In genomic region chr10:70462349-70462984, GRCh38 we compare ENCODE assay signal across 10 cellular contexts. TPM values are rescaled to one million over a fixed set of nuclear protein-coding genes. Genes with fewer than 3 reads are reported as not detected.
A peak's percentile ranks its signal among the peaks of the same experiment; 100 is the strongest.
DNase-seq lines count a peak whose midpoint lies in the region; ATAC-seq and TF ChIP-seq lines count a peak whose summit lies in the region.
"Had no signal": no experiment of that assay in that cellular context is flagged by ENCODE, and none has a peak within 500 bp of the region (broad histone marks: within the 10 kb centered on the region; RNA-seq: fewer than 3 reads in every experiment).

No MANE protein-coding gene starts in this region.

- intact Hi-C loops in right cardiac atrium (cut with DNase I): loop anchor here in 3 of 4 donors (5.0 to 10.0 kb wide), 3 partner anchors 80 to 295 kb away; no protein-coding TSS in a partner anchor

- WGBS in right cardiac atrium: 11% methylated on average over 4 of the region's 4 CpGs
- 18 to 41% methylated on average over 1 to 3 of the region's 4 CpGs for WGBS in tibial nerve, 2 donors

- peak overlapping the region; percentile 25 for H3K27ac ChIP-seq in VCaP
- H3K27ac ChIP-seq in right cardiac atrium (ENCODE audit: low read length): no peak overlapping the region
- peak overlapping the region in 2 of 4 donors; percentile 19 to 42 for H3K27ac ChIP-seq in tibial nerve

- H3K27ac Mint-ChIP-seq in stimulated activated naive CD8-positive, alpha-beta T cell treated with anti-CD3 and anti-CD28 coated beads, Interleukin-15, amount 100 ng/mL, for 72 hours: no peak overlapping the region
- H3K27ac Mint-ChIP-seq: dendritic cell treated with granulocyte-macrophage colony-stimulating factor and Interleukin-4, amounts not matched to agents 40 ng/mL and 50 ng/mL, for 4 days had no signal

- H3K4me1 ChIP-seq in right cardiac atrium (ENCODE audit: control insufficient read depth, insufficient read depth, low read length) (peaks cover 7% of the 10 kb centered on the region), tibial nerve (peaks cover 0 to 49% (median 20%) of the 10 kb centered on the region in 4 donors)

- H3K9me3 ChIP-seq in right cardiac atrium (ENCODE audit: control insufficient read depth, low read length) (no peaks in the 10 kb centered on the region), tibial nerve (no peaks in the 10 kb centered on the region)

- H3K4me3 ChIP-seq in right cardiac atrium (ENCODE audit: low read length): no peak overlapping the region
- H3K4me3 ChIP-seq in tibial nerve: no peak overlapping the region

- H3K36me3 ChIP-seq in tibial nerve: no peaks in the 10 kb centered on the region

- H3K27me3 ChIP-seq in right cardiac atrium (ENCODE audit: control insufficient read depth, insufficient read depth) (no peaks in the 10 kb centered on the region), tibial nerve (no peaks in the 10 kb centered on the region)

- no peak for TF ChIP-seq POLR2A in tibial nerve (IDR thresholded peaks at IDR 0.05)

- H3K27me3 Mint-ChIP-seq in stimulated activated naive CD8-positive, alpha-beta T cell treated with anti-CD3 and anti-CD28 coated beads, Interleukin-15, amount 100 ng/mL, for 72 hours: peaks cover 55% of the 10 kb centered on the region

- peak; percentile 83 for DNase-seq in M059J (ENCODE audit: low read depth)
- peak; percentile 88 to 95 (median 91) for DNase-seq in right cardiac atrium
- peak; percentile 38 to 43 for DNase-seq in tibial nerve (ENCODE audit: low spot score in 2 of 2)
- DNase-seq in stimulated activated naive CD8-positive, alpha-beta T cell treated with anti-CD3 and anti-CD28 coated beads, Interleukin-15, amount 100 ng/mL, for 72 hours: no peak
- no peak for DNase-seq in NCI-H510A treated with DMSO at 0.1 percent for 48 hours (lab: John Stamatoyannopoulos, UW)
- DNase-seq in Kasumi-1 (lab: John Stamatoyannopoulos, UW): no peak
- DNase-seq: NCI-H2227 treated with DMSO at 0.1 percent for 48 hours had no signal

- H3K4me1 Mint-ChIP-seq in stimulated activated naive CD8-positive, alpha-beta T cell treated with anti-CD3 and anti-CD28 coated beads, Interleukin-15, amount 100 ng/mL, for 72 hours: peaks cover 19% of the 10 kb centered on the region

- H3K9me3 Mint-ChIP-seq in stimulated activated naive CD8-positive, alpha-beta T cell treated with anti-CD3 and anti-CD28 coated beads, Interleukin-15, amount 100 ng/mL, for 72 hours: no peaks in the 10 kb centered on the region
- H3K9me3 Mint-ChIP-seq: dendritic cell treated with granulocyte-macrophage colony-stimulating factor and Interleukin-4, amounts not matched to agents 40 ng/mL and 50 ng/mL, for 4 days had no signal

- no peak overlapping the region for H3K4me3 Mint-ChIP-seq in stimulated activated naive CD8-positive, alpha-beta T cell treated with anti-CD3 and anti-CD28 coated beads, Interleukin-15, amount 100 ng/mL, for 72 hours
- H3K4me3 Mint-ChIP-seq: dendritic cell treated with granulocyte-macrophage colony-stimulating factor and Interleukin-4, amounts not matched to agents 40 ng/mL and 50 ng/mL, for 4 days had no signal

- TF ChIP-seq CTCF in VCaP (conservative IDR thresholded peaks at IDR 0.05) (no peak), tibial nerve (IDR thresholded peaks at IDR 0.05) (no peak)

- peak; percentile 66 to 79 for ATAC-seq in right cardiac atrium
- ATAC-seq in stimulated activated naive CD8-positive, alpha-beta T cell treated with anti-CD3 and anti-CD28 coated beads, Interleukin-15, amount 100 ng/mL, for 72 hours: no peak

- TF ChIP-seq EP300 in tibial nerve (IDR thresholded peaks at IDR 0.05): peak in 1 of 2 donors; percentile 28

RNA-seq across cellular contexts. Expression of gene PALD1, which starts 16.1 kb away (rescaled TPM):
- 0.20 TPM in 1 of 2 replicates, not detected in the other for total RNA-seq in M059J (2014; rRNA removed; shearing (Covaris generic))
- total RNA-seq in right cardiac atrium: 1 to 10 TPM; 4.3 to 7.7 (median 5.7) TPM
- polyA plus RNA-seq in right cardiac atrium: 2.8 TPM
- 10 to 100 TPM in 2 of 4 donors, 1 to 10 TPM in 2; 5.4 to 10.9 (median 9.2) TPM for total RNA-seq in tibial nerve

RNA-seq across cellular contexts. Expression of gene NODAL, which starts 21.0 kb away (rescaled TPM):
- not detected in 2 replicates for total RNA-seq in M059J (2014; rRNA removed; shearing (Covaris generic))
- total RNA-seq in right cardiac atrium (not detected), tibial nerve (not detected)
- not detected for polyA plus RNA-seq in right cardiac atrium
- total RNA-seq: lower leg skin had no signal

RNA-seq across cellular contexts. Expression of gene EIF4EBP2, which starts 58.5 kb away (rescaled TPM):
- total RNA-seq in M059J (2014; rRNA removed; shearing (Covaris generic)): 33.9 and 46.0 TPM in 2 replicates
- total RNA-seq in right cardiac atrium (10 to 100 TPM; 69.7 to 91.1 (median 78.0) TPM), tibial nerve (10 to 100 TPM; 68.4 to 87.9 (median 77.2) TPM)
- polyA plus RNA-seq in right cardiac atrium: 29.6 TPM

Comparison
In these comparisons a context has a peak if more than half of its experiments do, and no peak if none do; other contexts are left out.
1. DNase-seq: peak in M059J (single experiment), right cardiac atrium (3 of 3) and tibial nerve (2 of 2); none in stimulated activated naive CD8-positive, alpha-beta T cell treated with anti-CD3 and anti-CD28 coated beads, Interleukin-15, amount 100 ng/mL, for 72 hours (0 of 2), NCI-H510A treated with DMSO at 0.1 percent for 48 hours (single experiment) and Kasumi-1 (0 of 2).